ENCODE assay signal across 1 cellular context in genomic region chr1:109739738-109740614, GRCh38.
TF ChIP-seq lines count a peak whose summit lies in the region.

No MANE protein-coding gene starts in this region.

TF ChIP-seq in WTC11, 78 proteins besides CTCF, POLR2A, EP300 and RAD21 (continued from another document):
- no peak for TF ChIP-seq ZNF532 (CRISPR knock-in tag; IDR thresholded peaks at IDR 0.05; ENCODE audit: borderline replicate concordance)
- TF ChIP-seq E2F5 (CRISPR knock-in tag; IDR thresholded peaks at IDR 0.05): peak; percentile 47; the same call in 1 of the 2 replicates
- TF ChIP-seq NR1H2 (CRISPR knock-in tag; IDR thresholded peaks at IDR 0.05): no peak
- 0 out of 2 replicates have a peak, but pooled peaks have one; percentile 15 for TF ChIP-seq ZNF232 (CRISPR knock-in tag; IDR thresholded peaks at IDR 0.05)
- TF ChIP-seq MYBL2 (CRISPR knock-in tag; IDR thresholded peaks at IDR 0.05): no peak
- TF ChIP-seq KAT7 (CRISPR knock-in tag; IDR thresholded peaks at IDR 0.05; ENCODE audit: borderline replicate concordance): no peak
- no peak for TF ChIP-seq NR2C2 (CRISPR knock-in tag; IDR thresholded peaks at IDR 0.05)
- no peak for TF ChIP-seq ATF6 (CRISPR knock-in tag; IDR thresholded peaks at IDR 0.05)
- no peak; the same call in 1 of the 2 replicates for TF ChIP-seq FOXP4 (CRISPR knock-in tag; IDR thresholded peaks at IDR 0.05)
- no peak for TF ChIP-seq STAT6 (CRISPR knock-in tag; conservative IDR thresholded peaks at IDR 0.05; ENCODE audit: low read depth)
- TF ChIP-seq PRRX2 (CRISPR knock-in tag; IDR thresholded peaks at IDR 0.05): no peak
- peak; percentile 63 for TF ChIP-seq MAX (CRISPR knock-in tag; IDR thresholded peaks at IDR 0.05)
- TF ChIP-seq NFE2L1 (CRISPR knock-in tag; IDR thresholded peaks at IDR 0.05): 0 out of 2 replicates have a peak, but pooled peaks have one; percentile 24
- TF ChIP-seq ZNF396 (CRISPR knock-in tag; IDR thresholded peaks at IDR 0.05; ENCODE audit: borderline replicate concordance): no peak
- no peak for TF ChIP-seq ZNF423 (CRISPR knock-in tag; IDR thresholded peaks at IDR 0.05)
- TF ChIP-seq ZNF263 (CRISPR knock-in tag; IDR thresholded peaks at IDR 0.05; ENCODE audit: low read depth): no peak
- TF ChIP-seq ARID4B (CRISPR knock-in tag; IDR thresholded peaks at IDR 0.05; ENCODE audit: borderline replicate concordance): no peak
